8 cellular contexts compared by ENCODE assay signal in genomic region chr3:16338999-16339398, GRCh38.
DNase-seq lines count a peak whose midpoint lies in the region; ATAC-seq and TF ChIP-seq lines count a peak whose summit lies in the region.

No MANE protein-coding gene starts in this region.

- no peaks in the 10 kb centered on the region for H3K27me3 Mint-ChIP-seq in activated T-cell treated with anti-CD3 and anti-CD28 coated beads, Interleukin-2, amount 50 U/mL, for 24 hours
- no peaks in the 10 kb centered on the region for H3K27me3 Mint-ChIP-seq in type B pancreatic cell

- ATAC-seq in sciatic nerve (peak; percentile 66), HG03196 (IDR thresholded peaks at IDR 0.05; ENCODE audit: unreplicated experiment) (no peak), GM21737 (IDR thresholded peaks at IDR 0.05; ENCODE audit: unreplicated experiment) (no peak)

- H3K4me3 ChIP-seq in epithelial cell of esophagus (ENCODE audit: low read length) = no peak overlapping the region

- no peaks in the 10 kb centered on the region for H3K9me3 Mint-ChIP-seq in activated T-cell treated with anti-CD3 and anti-CD28 coated beads, Interleukin-2, amount 50 U/mL, for 24 hours
- H3K9me3 Mint-ChIP-seq in type B pancreatic cell = peaks cover 11% of the 10 kb centered on the region

- H3K4me1 Mint-ChIP-seq in activated T-cell treated with anti-CD3 and anti-CD28 coated beads, Interleukin-2, amount 50 U/mL, for 24 hours (ENCODE audit: low read depth) = peaks cover 77% of the 10 kb centered on the region
- H3K4me1 Mint-ChIP-seq in type B pancreatic cell (ENCODE audit: unreplicated experiment) = no peaks in the 10 kb centered on the region

- DNase-seq in activated T-cell treated with anti-CD3 and anti-CD28 coated beads, Interleukin-2, amount 50 U/mL, for 24 hours = no peak
- DNase-seq in activated T-cell treated with anti-CD3 and anti-CD28 coated beads for 4 hours (no peak), NCI-H69 (lab: John Stamatoyannopoulos, UW) (peak; percentile 51), epithelial cell of esophagus (ENCODE audit: low read depth) (peak; percentile 93), sciatic nerve (ENCODE audit: low spot score) (no peak), type B pancreatic cell (ENCODE audit: extremely low spot score, unreplicated experiment) (no peak)

- no peak for TF ChIP-seq CTCF in epithelial cell of esophagus (IDR thresholded peaks at IDR 0.05; ENCODE audit: insufficient read depth, low read depth, low read length, missing control alignments)
- TF ChIP-seq CTCF in type B pancreatic cell (conservative IDR thresholded peaks at IDR 0.05) = no peak

- H3K4me3 Mint-ChIP-seq in activated T-cell treated with anti-CD3 and anti-CD28 coated beads, Interleukin-2, amount 50 U/mL, for 24 hours = no peak overlapping the region
- H3K4me3 Mint-ChIP-seq in type B pancreatic cell = no peak overlapping the region

- H3K27ac Mint-ChIP-seq in activated T-cell treated with anti-CD3 and anti-CD28 coated beads, Interleukin-2, amount 50 U/mL, for 24 hours = peak overlapping the region; percentile 88
- H3K27ac Mint-ChIP-seq in type B pancreatic cell = no peak overlapping the region

- intact Hi-C loops in sciatic nerve (cut with DNase I) = no loop called here

- H3K36me3 Mint-ChIP-seq in activated T-cell treated with anti-CD3 and anti-CD28 coated beads, Interleukin-2, amount 50 U/mL, for 24 hours (ENCODE audit: low read depth) = peaks cover 80% of the 10 kb centered on the region
- peaks cover 18% of the 10 kb centered on the region for H3K36me3 Mint-ChIP-seq in type B pancreatic cell

Comparison
In these comparisons a context has a peak if more than half of its experiments do, and no peak if none do; other contexts are left out.
1. DNase-seq: peak in NCI-H69 (single experiment) and epithelial cell of esophagus (single experiment); none in activated T-cell treated with anti-CD3 and anti-CD28 coated beads, Interleukin-2, amount 50 U/mL, for 24 hours (single experiment), activated T-cell treated with anti-CD3 and anti-CD28 coated beads for 4 hours (single experiment), sciatic nerve (single experiment) and type B pancreatic cell (single experiment).